ENCODE assay signal across 8 cellular contexts in the genomic region with DNA sequence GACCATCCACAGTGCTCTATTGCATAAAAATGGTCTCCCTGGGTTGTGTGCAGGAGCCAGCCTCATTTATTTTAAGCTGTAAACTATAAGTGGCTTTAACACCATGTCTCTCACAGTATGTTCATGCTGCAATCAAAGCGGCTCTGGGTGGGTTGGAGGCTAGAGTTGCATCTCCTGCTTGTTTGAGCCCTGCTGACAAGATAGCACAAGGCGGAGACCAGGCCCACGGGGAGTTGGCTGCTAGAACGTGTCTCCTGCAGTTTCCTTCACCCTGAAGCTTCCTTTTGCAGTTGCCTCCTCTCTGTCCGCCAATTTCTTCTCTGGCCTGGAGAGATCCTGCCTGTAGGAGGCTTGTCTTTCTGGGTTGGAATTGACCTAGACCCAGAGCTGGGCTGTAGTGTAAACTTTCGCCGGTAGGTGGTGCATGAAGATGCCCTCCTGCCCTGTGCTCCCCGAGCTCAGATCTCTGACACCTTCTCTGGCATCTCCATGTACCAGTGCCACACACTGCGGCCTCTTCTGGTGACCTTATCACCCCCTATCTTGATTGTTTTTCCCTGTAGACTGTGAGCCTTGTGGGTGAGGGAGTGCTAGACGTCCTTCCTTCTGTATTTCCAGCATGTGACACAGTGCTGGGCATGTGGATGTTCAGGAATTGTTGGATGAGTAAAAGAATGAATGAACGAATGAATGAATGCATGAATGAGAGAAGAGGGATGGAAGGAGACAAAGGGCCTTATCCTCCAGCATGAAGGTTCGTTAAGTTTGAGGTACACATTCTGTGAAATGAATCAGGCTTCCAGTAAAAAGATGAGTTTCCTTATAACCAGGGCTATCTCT.
DNase-seq lines count a peak whose midpoint lies in the region; ATAC-seq lines count a peak whose summit lies in the region.

No MANE protein-coding gene starts in this region.

- DNase-seq in NK-92 treated with Interleukin-12 subunit alpha and Interleukin-12 subunit beta, amount 100 ng/mL, for 24 hours (lab: John Stamatoyannopoulos, UW), result peak; percentile 56
- DNase-seq in NK-92 (lab: John Stamatoyannopoulos, UW; ENCODE audit: unreplicated experiment) (no peak), NCI-H1694 (lab: John Stamatoyannopoulos, UW) (peak; percentile 86), left kidney (ENCODE audit: low read depth, low spot score) (peak; percentile 76)
- peak; percentile 61 for DNase-seq in central memory CD4-positive, alpha-beta T cell
- DNase-seq in stimulated activated CD4-positive, alpha-beta T cell treated with anti-CD3 and anti-CD28 coated beads, TNF-alpha, amount 100 ng/mL, for 24 hours (ENCODE audit: low read depth in 3 of 3), result peak; percentile 54 to 73 (median 68)

- ATAC-seq in HG02678 (IDR thresholded peaks at IDR 0.05; ENCODE audit: unreplicated experiment), result peak; percentile 86
- peak; percentile 92 for ATAC-seq in activated CD4-positive, CD25-positive, alpha-beta regulatory T cell treated with anti-CD3 and anti-CD28 coated beads, Interleukin-2, amount 50 U/mL, for 24 hours
